ENCODE assay signal across 15 cellular contexts in genomic region chr6:20416567-20417345, GRCh38. TPM values are rescaled to one million over a fixed set of nuclear protein-coding genes. Genes with fewer than 3 reads are reported as not detected.
DNase-seq lines count a peak whose midpoint lies in the region; ATAC-seq and TF ChIP-seq lines count a peak whose summit lies in the region.
"Had no signal": no experiment of that assay in that cellular context is flagged by ENCODE, and none has a peak within 500 bp of the region (broad histone marks: within the 10 kb centered on the region; RNA-seq: fewer than 3 reads in every experiment).

No MANE protein-coding gene starts in this region.

- H3K36me3 Mint-ChIP-seq in activated T-cell treated with anti-CD3 and anti-CD28 coated beads, Interleukin-2, amount 50 U/mL, for 72 hours (ENCODE audit: insufficient read depth in 2 of 2): peaks cover 4 to 21% of the 10 kb centered on the region in 2 donors
- H3K36me3 Mint-ChIP-seq in progenitor cell of endocrine pancreas (ENCODE audit: insufficient read depth): peaks cover 17% of the 10 kb centered on the region

- no peak for TF ChIP-seq CTCF in progenitor cell of endocrine pancreas (IDR thresholded peaks at IDR 0.05; ENCODE audit: unreplicated experiment)

- peak overlapping the region in 1 of 2 donors; percentile 1 for H3K4me3 Mint-ChIP-seq in activated T-cell treated with anti-CD3 and anti-CD28 coated beads, Interleukin-2, amount 50 U/mL, for 72 hours
- H3K4me3 Mint-ChIP-seq in progenitor cell of endocrine pancreas (ENCODE audit: low read depth): no peak overlapping the region

- no peaks in the 10 kb centered on the region for H3K9me3 Mint-ChIP-seq in activated T-cell treated with anti-CD3 and anti-CD28 coated beads, Interleukin-2, amount 50 U/mL, for 72 hours
- peaks cover 4% of the 10 kb centered on the region for H3K9me3 Mint-ChIP-seq in progenitor cell of endocrine pancreas (ENCODE audit: low read depth)

- TF ChIP-seq POLR2A in erythroblast (IDR thresholded peaks at IDR 0.05; ENCODE audit: low read length): no peak

- peak overlapping the region; percentile 54 for H3K27ac Mint-ChIP-seq in activated T-cell treated with anti-CD3 and anti-CD28 coated beads, Interleukin-2, amount 50 U/mL, for 72 hours
- H3K27ac Mint-ChIP-seq in progenitor cell of endocrine pancreas: peak overlapping the region; percentile 8
- H3K27ac Mint-ChIP-seq: activated CD4-positive, alpha-beta T cell treated with anti-CD3 and anti-CD28 coated beads, Interleukin-2, amount 10 ng/mL, durations not matched to agents 24 days and 14 days had no signal

- DNase-seq in activated T-cell treated with anti-CD3 and anti-CD28 coated beads, Interleukin-2, amount 50 U/mL, for 72 hours: no peak
- no peak for DNase-seq in activated T-cell treated with anti-CD3 and anti-CD28 coated beads for 4 hours
- DNase-seq in Kasumi-1 (lab: John Stamatoyannopoulos, UW): peak; percentile 19 to 34
- peak; percentile 20 for DNase-seq in dermis blood vessel endothelial cell
- DNase-seq in progenitor cell of endocrine pancreas (ENCODE audit: low spot score, unreplicated experiment): no peak
- no peak for DNase-seq in erythroblast (lab: John Stamatoyannopoulos, UW)
- DNase-seq in HuH-7.5 (ENCODE audit: low spot score): no peak
- DNase-seq in NCI-H2227 (lab: John Stamatoyannopoulos, UW; ENCODE audit: unreplicated experiment): no peak
- DNase-seq: activated CD4-positive, alpha-beta T cell treated with anti-CD3 and anti-CD28 coated beads, Interleukin-2, amount 10 ng/mL, durations not matched to agents 24 days and 14 days; activated gamma-delta T cell treated with Interleukin-2 at 50 U/mL for 16 hours; central memory CD4-positive, alpha-beta T cell; DMS53; mammary epithelial cell; NCI-H1092 had no signal

- no peaks in the 10 kb centered on the region for H3K27me3 Mint-ChIP-seq in activated T-cell treated with anti-CD3 and anti-CD28 coated beads, Interleukin-2, amount 50 U/mL, for 72 hours (ENCODE audit: low read depth)
- no peaks in the 10 kb centered on the region for H3K27me3 Mint-ChIP-seq in progenitor cell of endocrine pancreas
- H3K27me3 Mint-ChIP-seq: activated CD4-positive, alpha-beta T cell treated with anti-CD3 and anti-CD28 coated beads, Interleukin-2, amount 10 ng/mL, durations not matched to agents 24 days and 14 days had no signal

- H3K4me1 Mint-ChIP-seq in activated T-cell treated with anti-CD3 and anti-CD28 coated beads, Interleukin-2, amount 50 U/mL, for 72 hours (ENCODE audit: low read depth): peaks cover 55% of the 10 kb centered on the region
- H3K4me1 Mint-ChIP-seq in progenitor cell of endocrine pancreas (ENCODE audit: low read depth): peaks cover 25% of the 10 kb centered on the region

- peak; percentile 36 to 39 for ATAC-seq in activated T-cell treated with anti-CD3 and anti-CD28 coated beads, Interleukin-2, amount 50 U/mL, for 72 hours (replicated peaks in 1 of 2)
- ATAC-seq: esophagus mucosa had no signal

RNA-seq across cellular contexts. Expression of gene E2F3, which starts 15.1 kb away (rescaled TPM):
- 10 to 100 TPM; 17.5 to 18.0 TPM for total RNA-seq in activated T-cell treated with anti-CD3 and anti-CD28 coated beads, Interleukin-2, amount 50 U/mL, for 72 hours
- total RNA-seq in dermis blood vessel endothelial cell (5.8 and 9.7 TPM in 2 replicates), progenitor cell of endocrine pancreas (32.5 and 33.2 TPM in 2 replicates)

Comparison
In these comparisons a context has a peak if more than half of its experiments do, and no peak if none do; other contexts are left out.
1. DNase-seq: peak in Kasumi-1 (2 of 2) and dermis blood vessel endothelial cell (single experiment); none in activated T-cell treated with anti-CD3 and anti-CD28 coated beads, Interleukin-2, amount 50 U/mL, for 72 hours (0 of 2), activated T-cell treated with anti-CD3 and anti-CD28 coated beads for 4 hours (single experiment), progenitor cell of endocrine pancreas (single experiment), erythroblast (0 of 2), HuH-7.5 (single experiment) and NCI-H2227 (single experiment).